In genomic region chr20:39328347-39328746, GRCh38 we compare ENCODE assay signal across 19 cellular contexts.
DNase-seq lines count a peak whose midpoint lies in the region; ATAC-seq, FAIRE-seq and TF ChIP-seq lines count a peak whose summit lies in the region.
"Had no signal": no experiment of that assay in that cellular context is flagged by ENCODE, and none has a peak within 500 bp of the region (broad histone marks: within the 10 kb centered on the region; RNA-seq: fewer than 3 reads in every experiment).

No MANE protein-coding gene starts in this region.

- no peak overlapping the region for H2AFZ ChIP-seq in K562 (ENCODE audit: low read depth, low read length)
- H2AFZ ChIP-seq in smooth muscle cell (ENCODE audit: low read depth), result no peak overlapping the region

- no peaks in the 10 kb centered on the region for H3K9me1 ChIP-seq in K562 (ENCODE audit: control insufficient read depth, insufficient read depth, low read length)

- H3K9me3 ChIP-seq in A673 (ENCODE audit: low read depth, low read length, poor library complexity, severe bottlenecking) (no peaks in the 10 kb centered on the region), K562 (replicated peaks; ENCODE audit: control insufficient read depth, insufficient read depth, low read depth, low read length) (no peaks in the 10 kb centered on the region), smooth muscle cell (replicated peaks; ENCODE audit: low read depth) (no peaks in the 10 kb centered on the region)
- H3K9me3 ChIP-seq: BLaER1 had no signal

- H3K27me3 ChIP-seq in A673 (replicated peaks; ENCODE audit: insufficient read depth, low read depth, low read length, poor library complexity), result peaks cover 42% of the 10 kb centered on the region
- H3K27me3 ChIP-seq in K562 (ENCODE audit: control insufficient read depth in 2 of 2, insufficient read depth in 2 of 2, low read length in 2 of 2), result no peaks in the 10 kb centered on the region
- no peaks in the 10 kb centered on the region for H3K27me3 ChIP-seq in smooth muscle cell (ENCODE audit: low read depth)
- H3K27me3 ChIP-seq: BLaER1 had no signal

- BruUV-seq in A673 (replicated peaks; lab: Mats Ljungman, UMichigan), result no TSS peak
- BruUV-seq in K562 (replicated peaks; lab: Mats Ljungman, UMichigan), result no TSS peak

- H3K36me3 ChIP-seq in A673 (ENCODE audit: insufficient read depth, low read length, poor library complexity, severe bottlenecking) (no peaks in the 10 kb centered on the region), K562 (ENCODE audit: control insufficient read depth, insufficient read depth, low read length) (no peaks in the 10 kb centered on the region), smooth muscle cell (ENCODE audit: low read depth) (no peaks in the 10 kb centered on the region)
- H3K36me3 ChIP-seq: BLaER1 had no signal

- no peaks in the 10 kb centered on the region for H3K4me1 ChIP-seq in A673 (ENCODE audit: insufficient read depth, low read length, poor library complexity, severe bottlenecking)
- no peaks in the 10 kb centered on the region for H3K4me1 ChIP-seq in K562 (replicated peaks in 1 of 2; ENCODE audit: control insufficient read depth in 2 of 2, insufficient read depth in 2 of 2, low read length in 2 of 2)
- H3K4me1 ChIP-seq in smooth muscle cell (ENCODE audit: low read depth), result no peaks in the 10 kb centered on the region
- H3K4me1 ChIP-seq: BLaER1 had no signal

- no peak overlapping the region for H3K9ac ChIP-seq in K562 (ENCODE audit: insufficient read depth in 1 of 2, low read depth in 2 of 2, low read length in 2 of 2)
- H3K9ac ChIP-seq in smooth muscle cell (ENCODE audit: low read depth), result no peak overlapping the region
- H3K9ac ChIP-seq: BLaER1 had no signal

- intact Hi-C loops in A673 (cut with micrococcal nuclease; ENCODE audit: unreplicated experiment), result no loop called here
- intact Hi-C loops in K562 (cut with micrococcal nuclease), result no loop called here

- in situ Hi-C loops in K562 (cut with MboI), result no loop called here

- CTCF ChIA-PET in A673 (lab: Charles Lee) (no interaction called here), K562 (lab: Yijun Ruan, JAX; ENCODE audit: low intra/inter-chr PET ratio) (no interaction called here)

- no peak for ATAC-seq in K562
- ATAC-seq: CD8-positive, alpha-beta T cell had no signal

- TF ChIP-seq EP300 in K562 (IDR thresholded peaks at IDR 0.05; ENCODE audit: low read length), result no peak

- no peaks in the 10 kb centered on the region for H3F3A ChIP-seq in smooth muscle cell (ENCODE audit: low read depth)

- FAIRE-seq in K562 (lab: Jason Lieb, UNC), result no peak
- FAIRE-seq: D721Med, GM12891, GM18507, H1 had no signal

- TF ChIP-seq RAD21 in K562 (CRISPR knock-in tag; conservative IDR thresholded peaks at IDR 0.05 in 1 of 2, IDR thresholded peaks at IDR 0.05 in 1 of 2), result no peak

- H3K4me3 ChIP-seq in A673 (ENCODE audit: low read depth, low read length, poor library complexity, severe bottlenecking), result no peak overlapping the region
- no peak overlapping the region for H3K4me3 ChIP-seq in K562
- no peak overlapping the region for H3K4me3 ChIP-seq in smooth muscle cell
- H3K4me3 ChIP-seq: BLaER1 had no signal

- H3K4me2 ChIP-seq in K562 (ENCODE audit: insufficient read depth, low read length) (no peak overlapping the region), smooth muscle cell (peak overlapping the region; percentile 37)
- H3K4me2 ChIP-seq: BLaER1 had no signal

- POLR2A ChIA-PET in A673 (lab: Charles Lee; ENCODE audit: low non-redundant PET), result no interaction called here
- POLR2A ChIA-PET in K562 (lab: Yijun Ruan, JAX), result no interaction called here

- H4K20me1 ChIP-seq in K562 (replicated peaks; ENCODE audit: control insufficient read depth, insufficient read depth, low read length) (no peaks in the 10 kb centered on the region), smooth muscle cell (ENCODE audit: low read depth) (no peaks in the 10 kb centered on the region)
- H4K20me1 ChIP-seq: BLaER1 had no signal

- no peaks in the 10 kb centered on the region for H3K79me2 ChIP-seq in K562 (ENCODE audit: control insufficient read depth, insufficient read depth, low read length)
- H3K79me2 ChIP-seq in smooth muscle cell (ENCODE audit: low read depth), result no peaks in the 10 kb centered on the region

- TF ChIP-seq CTCF in A673 (conservative IDR thresholded peaks at IDR 0.05; ENCODE audit: low read depth, low read length) (no peak), K562 (IDR thresholded peaks at IDR 0.05 in 2 of 3, conservative IDR thresholded peaks at IDR 0.05 in 1 of 3; ENCODE audit: insufficient read depth in 2 of 3, low read depth in 1 of 3, low read length in 3 of 3) (no peak), smooth muscle cell (IDR thresholded peaks at IDR 0.05; ENCODE audit: borderline replicate concordance, insufficient read depth, poor library complexity, severe bottlenecking) (no peak)

- DNase-seq in A673 (ENCODE audit: low spot score) (peak; percentile 4), M059J (ENCODE audit: low read depth) (peak; percentile 6), K562 (ENCODE audit: extremely low read depth in 1 of 4, low spot score in 3 of 4) (peak in 1 of 4 experiments; percentile 3), smooth muscle cell (lab: John Stamatoyannopoulos, UW; ENCODE audit: unreplicated experiment) (no peak), DMS 273 treated with DMSO at 0.1 percent for 48 hours (lab: John Stamatoyannopoulos, UW) (no peak), MV-4-11 (lab: John Stamatoyannopoulos, UW) (no peak)
- DNase-seq: CD4-positive, CD25-positive, alpha-beta regulatory T cell; CD8-positive, alpha-beta T cell; DMS53; DMS79 treated with DMSO at 0.1 percent for 48 hours; GF-D8; H7; HCEC 1CT had no signal

- TF ChIP-seq POLR2A in K562 (conservative IDR thresholded peaks at IDR 0.05), result no peak

- H3K27ac ChIP-seq in A673 (ENCODE audit: low read depth, low read length, poor library complexity, severe bottlenecking) (no peak overlapping the region), K562 (ENCODE audit: extremely low read depth, low read depth, low read length) (no peak overlapping the region), smooth muscle cell (ENCODE audit: low read depth) (no peak overlapping the region)
- H3K27ac ChIP-seq: BLaER1, C4-2B had no signal

- 8% methylated on average over 4 of the region's 4 CpGs for WGBS in K562 (ENCODE audit: insufficient coverage, low coverage, missing lambda C conversion rate)
- 26% methylated on average over 4 of the region's 4 CpGs for WGBS in smooth muscle cell (ENCODE audit: low lambda C conversion rate)

TF ChIP-seq in K562, 482 proteins besides CTCF, POLR2A, EP300 and RAD21:
- TF ChIP-seq, protein P1, sequence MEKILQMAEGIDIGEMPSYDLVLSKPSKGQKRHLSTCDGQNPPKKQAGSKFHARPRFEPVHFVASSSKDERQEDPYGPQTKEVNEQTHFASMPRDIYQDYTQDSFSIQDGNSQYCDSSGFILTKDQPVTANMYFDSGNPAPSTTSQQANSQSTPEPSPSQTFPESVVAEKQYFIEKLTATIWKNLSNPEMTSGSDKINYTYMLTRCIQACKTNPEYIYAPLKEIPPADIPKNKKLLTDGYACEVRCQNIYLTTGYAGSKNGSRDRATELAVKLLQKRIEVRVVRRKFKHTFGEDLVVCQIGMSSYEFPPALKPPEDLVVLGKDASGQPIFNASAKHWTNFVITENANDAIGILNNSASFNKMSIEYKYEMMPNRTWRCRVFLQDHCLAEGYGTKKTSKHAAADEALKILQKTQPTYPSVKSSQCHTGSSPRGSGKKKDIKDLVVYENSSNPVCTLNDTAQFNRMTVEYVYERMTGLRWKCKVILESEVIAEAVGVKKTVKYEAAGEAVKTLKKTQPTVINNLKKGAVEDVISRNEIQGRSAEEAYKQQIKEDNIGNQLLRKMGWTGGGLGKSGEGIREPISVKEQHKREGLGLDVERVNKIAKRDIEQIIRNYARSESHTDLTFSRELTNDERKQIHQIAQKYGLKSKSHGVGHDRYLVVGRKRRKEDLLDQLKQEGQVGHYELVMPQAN (IDR thresholded peaks at IDR 0.05; ENCODE audit: borderline replicate concordance), result no peak
- TF ChIP-seq ZNF445 (CRISPR knock-in tag; IDR thresholded peaks at IDR 0.05; ENCODE audit: low read depth) (no peak), NFIC (IDR thresholded peaks at IDR 0.05) (peak; percentile 55; the same call in 1 of the 2 replicates)

Comparison
In these comparisons a context has a peak if more than half of its experiments do, and no peak if none do; other contexts are left out.
1. DNase-seq: peak in A673 (single experiment) and M059J (single experiment); none in smooth muscle cell (single experiment), DMS 273 treated with DMSO at 0.1 percent for 48 hours (single experiment) and MV-4-11 (single experiment).